ENCODE assay signal across 37 cellular contexts in genomic region chr12:64574837-64575236, GRCh38. TPM values are rescaled to one million over a fixed set of nuclear protein-coding genes. Genes with fewer than 3 reads are reported as not detected.
DNase-seq lines count a peak whose midpoint lies in the region; ATAC-seq, FAIRE-seq and TF ChIP-seq lines count a peak whose summit lies in the region.
"Had no signal": no experiment of that assay in that cellular context is flagged by ENCODE, and none has a peak within 500 bp of the region (broad histone marks: within the 10 kb centered on the region; RNA-seq: fewer than 3 reads in every experiment).

No MANE protein-coding gene starts in this region.

- no peak overlapping the region for H4K8ac ChIP-seq in H1 (ENCODE audit: extremely low read depth, insufficient read depth, low read length)

- H3K56ac ChIP-seq in H1 (replicated peaks; ENCODE audit: insufficient read length, low read depth, low read length) = no peak overlapping the region

- H3K27me3 ChIP-seq in K562 (ENCODE audit: control insufficient read depth in 2 of 2, insufficient read depth in 2 of 2, low read length in 2 of 2) (peaks cover 0 to 2% of the 10 kb centered on the region in 2 experiments; a peak in 1 of 5 replicates), H1 (replicated peaks in 1 of 4; ENCODE audit: control insufficient read depth in 3 of 4, extremely low read depth in 1 of 4, insufficient read depth in 3 of 4, low read length in 3 of 4) (no peaks in the 10 kb centered on the region), left ventricle myocardium inferior (ENCODE audit: low read depth) (no peaks in the 10 kb centered on the region)
- H3K27me3 ChIP-seq: BE2C; BLaER1; BLaER1 treated with 17β-estradiol and CSF1 and Interleukin-3, amounts not matched to agents 10 nM and 100 nM had no signal

- no peaks in the 10 kb centered on the region for H3K4me1 ChIP-seq in HEK293 (ENCODE audit: control insufficient read depth, insufficient read depth, low read length)
- no peaks in the 10 kb centered on the region for H3K4me1 ChIP-seq in K562 (replicated peaks in 1 of 2; ENCODE audit: control insufficient read depth in 2 of 2, insufficient read depth in 2 of 2, low read length in 2 of 2)
- H3K4me1 ChIP-seq in H1 (replicated peaks in 1 of 4; ENCODE audit: control insufficient read depth in 3 of 4, insufficient read depth in 4 of 4, low read length in 3 of 4) = no peaks in the 10 kb centered on the region
- H3K4me1 ChIP-seq in left ventricle myocardium inferior = peaks cover 14% of the 10 kb centered on the region
- H3K4me1 ChIP-seq: A549, BE2C, Caco-2 had no signal

- no peaks in the 10 kb centered on the region for H3K27me3 Mint-ChIP-seq in WTC11 (ENCODE audit: low read depth)
- H3K27me3 Mint-ChIP-seq: CD4-positive, alpha-beta memory T cell; CD4-positive, alpha-beta T cell; CD8-positive, alpha-beta memory T cell had no signal

- no peaks in the 10 kb centered on the region for H3K79me1 ChIP-seq in H1 (ENCODE audit: low read depth, low read length)

- no peak overlapping the region for H3K9ac ChIP-seq in K562 (ENCODE audit: insufficient read depth in 1 of 2, low read depth in 2 of 2, low read length in 2 of 2)
- H3K9ac ChIP-seq in H1 (replicated peaks in 1 of 4; ENCODE audit: extremely low read depth in 1 of 4, low read depth in 3 of 4, low read length in 3 of 4) = no peak overlapping the region
- H3K9ac ChIP-seq: BLaER1; BLaER1 treated with 17β-estradiol and CSF1 and Interleukin-3, amounts not matched to agents 10 nM and 100 nM had no signal

- H3K27ac ChIP-seq in HEK293 (ENCODE audit: extremely low read depth, low read depth, low read length) (no peak overlapping the region), K562 (ENCODE audit: extremely low read depth, low read depth, low read length) (no peak overlapping the region), H1 (ENCODE audit: low read depth, low read length) (no peak overlapping the region), left ventricle myocardium inferior (replicated peaks) (no peak overlapping the region)
- H3K27ac ChIP-seq: 22Rv1; A549; BLaER1; BLaER1 treated with 17β-estradiol and CSF1 and Interleukin-3, amounts not matched to agents 10 nM and 100 nM; C4-2B had no signal

- TF ChIP-seq CTCF in HEK293 (tag by site-specific recombination; IDR thresholded peaks at IDR 0.05) = no peak
- no peak for TF ChIP-seq CTCF in WTC11 (IDR thresholded peaks at IDR 0.05)
- no peak for TF ChIP-seq CTCF in K562 (IDR thresholded peaks at IDR 0.05 in 2 of 3, conservative IDR thresholded peaks at IDR 0.05 in 1 of 3; ENCODE audit: insufficient read depth in 2 of 3, low read depth in 1 of 3, low read length in 3 of 3)
- no peak for TF ChIP-seq CTCF in H1 (IDR thresholded peaks at IDR 0.05; ENCODE audit: control extremely low read depth in 1 of 3, insufficient read depth in 1 of 3, low read depth in 1 of 3, low read length in 3 of 3)
- no peak for TF ChIP-seq CTCF in left ventricle myocardium inferior (IDR thresholded peaks at IDR 0.05; ENCODE audit: borderline replicate concordance)

- H4K5ac ChIP-seq in H1 (ENCODE audit: insufficient read length, low read depth, low read length) = no peak overlapping the region

- no peak overlapping the region for H2BK5ac ChIP-seq in H1 (ENCODE audit: low read depth, low read length)

- H2BK12ac ChIP-seq in H1 (ENCODE audit: low read depth, low read length) = no peak overlapping the region

- H3K4me3 ChIP-seq in HEK293 (ENCODE audit: low read depth, low read length) = no peak overlapping the region
- no peak overlapping the region for H3K4me3 ChIP-seq in K562
- H3K4me3 ChIP-seq in H1 (ENCODE audit: extremely low read depth in 1 of 4, insufficient read depth in 2 of 4, low read depth in 3 of 4, low read length in 4 of 4) = no peak overlapping the region
- no peak overlapping the region for H3K4me3 ChIP-seq in left ventricle myocardium inferior
- H3K4me3 ChIP-seq: A549; BLaER1; BLaER1 treated with 17β-estradiol and CSF1 and Interleukin-3, amounts not matched to agents 10 nM and 100 nM had no signal

- H4K20me1 ChIP-seq in K562 (replicated peaks; ENCODE audit: control insufficient read depth, insufficient read depth, low read length) (no peaks in the 10 kb centered on the region), H1 (replicated peaks in 1 of 2; ENCODE audit: control insufficient read depth in 1 of 2, insufficient read depth in 2 of 2, low read length in 2 of 2) (no peaks in the 10 kb centered on the region)
- H4K20me1 ChIP-seq: BLaER1; BLaER1 treated with 17β-estradiol and CSF1 and Interleukin-3, amounts not matched to agents 10 nM and 100 nM had no signal

- DNase-seq in WTC11 (ENCODE audit: low spot score) (no peak), K562 (ENCODE audit: extremely low read depth in 1 of 4, low spot score in 3 of 4) (no peak), H1 (ENCODE audit: low read depth in 1 of 2, low spot score in 2 of 2) (no peak), H54 (ENCODE audit: insufficient read length, low spot score) (no peak), SIG-M5 treated with dmso at 0.1 percent for 504 hours (lab: John Stamatoyannopoulos, UW; ENCODE audit: unreplicated experiment) (no peak), left ventricle myocardium inferior (no peak), NCI-H2227 (lab: John Stamatoyannopoulos, UW; ENCODE audit: unreplicated experiment) (no peak)
- DNase-seq: 8988T; ACHN; AML-193; BE2C; C1 segment of cervical spinal cord; Caco-2; Calu3; CD4-positive, alpha-beta memory T cell; CD4-positive, alpha-beta T cell; CD4-positive, CD25-positive, alpha-beta regulatory T cell; CD8-positive, alpha-beta memory T cell; CD8-positive, alpha-beta T cell; COR-L47; DMS 273 treated with DMSO at 0.1 percent for 48 hours; DMS153; DMS53; DMS79; DMS79 treated with DMSO at 0.1 percent for 48 hours; DND-41; EL had no signal

- H3K27ac Mint-ChIP-seq in WTC11 = no peak overlapping the region
- H3K27ac Mint-ChIP-seq: B cell; CD14-positive monocyte; CD4-positive, alpha-beta memory T cell; CD4-positive, alpha-beta T cell; CD4-positive, CD25-positive, alpha-beta regulatory T cell; CD8-positive, alpha-beta T cell had no signal

- no peak overlapping the region for H4K91ac ChIP-seq in H1 (replicated peaks; ENCODE audit: insufficient read length, low read length)

- in situ Hi-C loops in K562 (cut with MboI) = no loop called here

- no peak overlapping the region for H2BK120ac ChIP-seq in H1 (replicated peaks; ENCODE audit: low read depth, low read length)

- H3K23me2 ChIP-seq in H1 (ENCODE audit: low read depth, low read length) = no peaks in the 10 kb centered on the region

- ATAC-seq in WTC11 (no peak), K562 (no peak)
- ATAC-seq: A549; CD8-positive, alpha-beta T cell had no signal

- H3K18ac ChIP-seq in H1 (ENCODE audit: extremely low read depth, low read length) = no peak overlapping the region

- H2BK15ac ChIP-seq in H1 (ENCODE audit: low read length) = no peak overlapping the region

- H3K4me2 ChIP-seq in K562 (ENCODE audit: insufficient read depth, low read length) (no peak overlapping the region), H1 (ENCODE audit: insufficient read depth in 1 of 2, low read depth in 2 of 2, low read length in 2 of 2) (no peak overlapping the region)
- H3K4me2 ChIP-seq: A549; BLaER1; BLaER1 treated with 17β-estradiol and CSF1 and Interleukin-3, amounts not matched to agents 10 nM and 100 nM had no signal

- no peak overlapping the region for H2BK20ac ChIP-seq in H1 (ENCODE audit: low read length)

- H3K79me2 ChIP-seq in K562 (ENCODE audit: control insufficient read depth, insufficient read depth, low read length) (no peaks in the 10 kb centered on the region), H1 (ENCODE audit: control insufficient read depth in 1 of 2, insufficient read depth in 2 of 2, low read length in 2 of 2) (no peaks in the 10 kb centered on the region)

- H2AFZ ChIP-seq in K562 (ENCODE audit: low read depth, low read length) (no peak overlapping the region), H1 (ENCODE audit: low read length) (no peak overlapping the region)

- peaks cover 25% of the 10 kb centered on the region for H3K9me3 Mint-ChIP-seq in WTC11
- H3K9me3 Mint-ChIP-seq: CD4-positive, alpha-beta T cell had no signal

- H3K4ac ChIP-seq in H1 (replicated peaks; ENCODE audit: insufficient read length, low read depth, low read length) = no peak overlapping the region

- no peaks in the 10 kb centered on the region for H3K36me3 ChIP-seq in HEK293 (ENCODE audit: control insufficient read depth in 2 of 2, insufficient read depth in 1 of 2, low read length in 2 of 2)
- H3K36me3 ChIP-seq in K562 (ENCODE audit: control insufficient read depth, insufficient read depth, low read length) = no peaks in the 10 kb centered on the region
- H3K36me3 ChIP-seq in H1 (ENCODE audit: control insufficient read depth in 2 of 4, insufficient read depth in 4 of 4, low read length in 3 of 4) = no peaks in the 10 kb centered on the region
- H3K36me3 ChIP-seq in left ventricle myocardium inferior = no peaks in the 10 kb centered on the region
- H3K36me3 ChIP-seq: BE2C, BLaER1 had no signal

- no peaks in the 10 kb centered on the region for H3K9me1 ChIP-seq in K562 (ENCODE audit: control insufficient read depth, insufficient read depth, low read length)

- intact Hi-C loops in K562 (cut with micrococcal nuclease) = no loop called here
- intact Hi-C loops in left ventricle myocardium inferior (cut with micrococcal nuclease) = no loop called here

- TF ChIP-seq RAD21 in K562 (CRISPR knock-in tag; conservative IDR thresholded peaks at IDR 0.05 in 1 of 2, IDR thresholded peaks at IDR 0.05 in 1 of 2) (no peak), H1 (IDR thresholded peaks at IDR 0.05 in 1 of 2, conservative IDR thresholded peaks at IDR 0.05 in 1 of 2; ENCODE audit: low read depth in 2 of 2, low read length in 2 of 2) (no peak)

- CTCF ChIA-PET in HEK293 (lab: Yijun Ruan, JAX) (interaction anchor here (0.6 to 1.0 kb wide), 2 partner anchors 36 to 121 kb away, joined by 3 to 4 read pairs; no protein-coding TSS in a partner anchor), WTC11 (lab: Charles Lee) (no interaction called here), K562 (lab: Yijun Ruan, JAX; ENCODE audit: low intra/inter-chr PET ratio) (no interaction called here), H1 (lab: Charles Lee; ENCODE audit: partially characterized antibody) (interaction anchor here (1.0 to 1.6 kb wide), 6 partner anchors 12 to 122 kb away, joined by 3 to 5 read pairs (median 3); no protein-coding TSS in a partner anchor)

- TF ChIP-seq POLR2A in K562 (conservative IDR thresholded peaks at IDR 0.05) (no peak), H1 (IDR thresholded peaks at IDR 0.05; ENCODE audit: control extremely low read depth in 1 of 2, low read depth in 2 of 2, low read length in 2 of 2) (no peak), H54 (IDR thresholded peaks at IDR 0.05; ENCODE audit: low read depth, low read length) (no peak)

- no TSS peak for BruUV-seq in K562 (replicated peaks; lab: Mats Ljungman, UMichigan)

- no peaks in the 10 kb centered on the region for H3K9me3 ChIP-seq in HEK293 (ENCODE audit: control insufficient read depth, insufficient read depth, low read depth, low read length)
- H3K9me3 ChIP-seq in K562 (replicated peaks; ENCODE audit: control insufficient read depth, insufficient read depth, low read depth, low read length) = no peaks in the 10 kb centered on the region
- H3K9me3 ChIP-seq in H1 (ENCODE audit: insufficient read depth in 2 of 2, low read depth in 1 of 2, low read length in 1 of 2) = peaks cover 2 to 10% of the 10 kb centered on the region in 2 experiments; a peak in 2 of 4 replicates
- peaks cover 20% of the 10 kb centered on the region for H3K9me3 ChIP-seq in left ventricle myocardium inferior (replicated peaks)

- no peak for FAIRE-seq in K562 (lab: Jason Lieb, UNC)
- no peak for FAIRE-seq in H1 (lab: Jason Lieb, UNC)
- FAIRE-seq in H54 (lab: Jason Lieb, UNC) = no peak
- FAIRE-seq: A204.1, A549, D721Med had no signal

- H3K4me3 Mint-ChIP-seq in WTC11 = no peak overlapping the region
- H3K4me3 Mint-ChIP-seq: B cell; CD14-positive monocyte; CD4-positive, alpha-beta memory T cell; CD4-positive, alpha-beta T cell; CD4-positive, CD25-positive, alpha-beta regulatory T cell; CD8-positive, alpha-beta memory T cell; CD8-positive, alpha-beta T cell had no signal

- H2AK5ac ChIP-seq in H1 (ENCODE audit: low read depth, low read length) = no peak overlapping the region

- H3K14ac ChIP-seq in H1 (ENCODE audit: insufficient read length) = no peak overlapping the region

- no peaks in the 10 kb centered on the region for H3K4me1 Mint-ChIP-seq in WTC11
- H3K4me1 Mint-ChIP-seq: B cell, CD14-positive monocyte had no signal

- H3K23ac ChIP-seq in H1 (ENCODE audit: insufficient read length) = no peak overlapping the region

- H3K36me3 Mint-ChIP-seq in WTC11 = peaks cover 8% of the 10 kb centered on the region
- H3K36me3 Mint-ChIP-seq: CD14-positive monocyte; CD4-positive, alpha-beta memory T cell; CD4-positive, CD25-positive, alpha-beta regulatory T cell; CD8-positive, alpha-beta T cell had no signal

- no peak for TF ChIP-seq EP300 in K562 (IDR thresholded peaks at IDR 0.05; ENCODE audit: low read length)
- TF ChIP-seq EP300 in H1 (IDR thresholded peaks at IDR 0.05; ENCODE audit: borderline replicate concordance in 1 of 2, low read depth in 2 of 2, low read length in 2 of 2) = no peak

- POLR2A ChIA-PET in HEK293 (lab: Yijun Ruan, JAX) = no interaction called here
- POLR2A ChIA-PET in WTC11 (lab: Charles Lee) = no interaction called here
- POLR2A ChIA-PET in K562 (lab: Yijun Ruan, JAX) = interaction anchor here (1.3 kb wide), 1 partner anchor 9 kb away, joined by 7 read pairs; no protein-coding TSS in a partner anchor
- POLR2A ChIA-PET in H1 (lab: Charles Lee; ENCODE audit: partially characterized antibody) = interaction anchor here (0.8 kb wide), 1 partner anchor 103 kb away, joined by 3 read pairs; no protein-coding TSS in a partner anchor

RNA-seq across cellular contexts. Expression of gene RASSF3, which starts 35.5 kb away (rescaled TPM):
- 45.2 to 54.7 TPM (median 50.2 TPM) in 3 replicates for total RNA-seq in WTC11 (2021)
- total RNA-seq in K562 (2011; cell fraction: chromatin; rRNA removed; ENCODE audit: low replicate concordance) = 7.4 and 11.3 TPM in 2 replicates
- 6.5 and 7.0 TPM in 2 replicates for total RNA-seq in K562 (2011; cell fraction: nucleolus; rRNA removed)
- 12.8 and 16.6 TPM in 2 replicates for total RNA-seq in K562 (2011; cell fraction: nucleoplasm; rRNA removed)
- 13.4 and 14.0 TPM in 2 replicates for total RNA-seq in K562 (2014; rRNA removed)
- total RNA-seq in K562 (2014; rRNA removed; fragmentation: Illumina TruSeq; extraction: Trizol) = 20.2 and 23.5 TPM in 2 replicates
- total RNA-seq in K562 (2015; rRNA removed; fragmentation: Illumina TruSeq; extraction: Trizol) = 20.9 and 22.4 TPM in 2 replicates
- total RNA-seq in K562 (2021) = 35.9 and 39.2 TPM in 2 replicates
- 19.9 and 28.7 TPM in 2 replicates for polyA plus RNA-seq in K562 (2011; rRNA removed)
- 12.9 and 15.7 TPM in 2 replicates for polyA plus RNA-seq in K562 (2011; cell fraction: cytosol; rRNA removed)
- polyA plus RNA-seq in K562 (2011; cell fraction: nucleus; rRNA removed) = 5.6 and 7.4 TPM in 2 replicates
- polyA plus RNA-seq in K562 (2012) = 13.8 and 16.0 TPM in 2 replicates
- polyA plus RNA-seq in K562 (2014; fragmentation: Illumina TruSeq; extraction: Trizol) = 22.6 and 23.4 TPM in 2 replicates
- 1 to 10 TPM; 3.7 to 4.3 TPM for polyA plus RNA-seq in K562 (2014; fragmentation: Nextera tagmentation; extraction: Ambion mirVana)
- polyA plus RNA-seq in K562 (2014; rRNA removed) = 18.9 and 19.1 TPM in 2 replicates
- polyA minus RNA-seq in K562 (2011; rRNA and poly(A)+ RNA removed) = 31.7 and 36.8 TPM in 2 replicates
- 15.4 and 26.3 TPM in 2 replicates for polyA minus RNA-seq in K562 (2011; cell fraction: cytosol; rRNA and poly(A)+ RNA removed)
- polyA minus RNA-seq in K562 (2011; cell fraction: nucleus; rRNA and poly(A)+ RNA removed) = 2.8 and 6.1 TPM in 2 replicates
- 57.3 and 64.3 TPM in 2 replicates for total RNA-seq in H1 (2021; fragmentation: NEBNext Ultra II Directional; extraction: Animal tissue kit (Norgen Biotek cat#: 25700))
- 14.5 and 19.1 TPM in 2 replicates for polyA plus RNA-seq in H1 (2011; rRNA removed)
- polyA plus RNA-seq in H1 (2011; cell fraction: cytosol; rRNA removed) = 19.4 TPM
- 19.3 TPM for polyA plus RNA-seq in H1 (2011; cell fraction: nucleus; rRNA removed)
- polyA plus RNA-seq in H1 (2012, experiment 1 of 2) = 26.3 to 34.4 TPM (median 32.5 TPM) in 4 replicates
- polyA plus RNA-seq in H1 (2012, experiment 2 of 2) = 6.5 TPM
- 22.2 TPM for polyA plus RNA-seq in H1 (2013, experiment 1 of 2)
- 22.1 TPM for polyA plus RNA-seq in H1 (2013, experiment 2 of 2)
- 81.0 and 81.3 TPM in 2 replicates for polyA minus RNA-seq in H1 (2011; rRNA and poly(A)+ RNA removed)
- 23.6 TPM for polyA minus RNA-seq in H1 (2011; cell fraction: cytosol; rRNA and poly(A)+ RNA removed)
- 22.0 TPM for polyA minus RNA-seq in H1 (2011; cell fraction: nucleus; rRNA and poly(A)+ RNA removed)
- total RNA-seq in left ventricle myocardium inferior = 102 TPM

Comparison
In these comparisons a context has a peak if more than half of its experiments do, and no peak if none do; other contexts are left out.
1. CTCF ChIA-PET loops: an anchor here in HEK293 (0.6 to 1.0 kb wide) and H1 (1.0 to 1.6 kb wide); none called in WTC11 and K562.
2. POLR2A ChIA-PET loops: an anchor here in K562 (1.3 kb wide) and H1 (0.8 kb wide); none called in HEK293 and WTC11.
3. Of the 44 proteins assayed by ChIP-seq in both K562 and HEK293: peak only in K562: none; only in HEK293: SETDB1; in both: none; in neither: 43.